In genomic region chr1:202192770-202193613, GRCh38 we compare ENCODE assay signal across 8 cellular contexts. TPM values are rescaled to one million over a fixed set of nuclear protein-coding genes. Genes with fewer than 3 reads are reported as not detected.
A peak's percentile ranks its signal among the peaks of the same experiment; 100 is the strongest.
DNase-seq lines count a peak whose midpoint lies in the region; ATAC-seq and TF ChIP-seq lines count a peak whose summit lies in the region.

No MANE protein-coding gene starts in this region.

- H3K36me3 ChIP-seq in colonic mucosa (no peaks in the 10 kb centered on the region), lower lobe of right lung (no peaks in the 10 kb centered on the region)

- H3K4me1 Mint-ChIP-seq in activated CD4-positive, alpha-beta T cell treated with anti-CD3 and anti-CD28 coated beads for 36 hours: peaks cover 2% of the 10 kb centered on the region

- H3K9me3 ChIP-seq in colonic mucosa: no peaks in the 10 kb centered on the region
- H3K9me3 ChIP-seq in lower lobe of right lung: no peaks in the 10 kb centered on the region

- H3K27ac ChIP-seq in colonic mucosa (no peak overlapping the region), lower lobe of right lung (no peak overlapping the region)

- no peak for TF ChIP-seq POLR2A in NB4 (IDR thresholded peaks at IDR 0.05; ENCODE audit: extremely low read depth, insufficient read length)

- peaks cover 20% of the 10 kb centered on the region for H3K27me3 Mint-ChIP-seq in activated CD4-positive, alpha-beta T cell treated with anti-CD3 and anti-CD28 coated beads for 36 hours

- H3K27me3 ChIP-seq in colonic mucosa (peaks cover 15% of the 10 kb centered on the region), lower lobe of right lung (ENCODE audit: low read depth) (peaks cover 19% of the 10 kb centered on the region)

- no peak overlapping the region for H3K4me3 ChIP-seq in NB4 (ENCODE audit: low read depth, low read length)
- H3K4me3 ChIP-seq in colonic mucosa: no peak overlapping the region
- H3K4me3 ChIP-seq in lower lobe of right lung: peak overlapping the region; percentile 23

- peak overlapping the region in 1 of 2 donors; percentile 34 for H3K9ac ChIP-seq in colonic mucosa (ENCODE audit: low read depth in 2 of 2, low read length in 2 of 2)

- intact Hi-C loops in activated CD4-positive, alpha-beta T cell treated with anti-CD3 and anti-CD28 coated beads for 36 hours (cut with DNase I, micrococcal nuclease): loop anchor here (1.0 to 2.0 kb wide), 3 partner anchors 122 to 526 kb away; no protein-coding TSS in a partner anchor
- intact Hi-C loops in colonic mucosa (cut with DNase I): no loop called here
- intact Hi-C loops in lower lobe of right lung (cut with DNase I): loop anchor here (10.0 kb wide), 1 partner anchor 122 kb away; no protein-coding TSS in a partner anchor

- no peaks in the 10 kb centered on the region for H3K36me3 Mint-ChIP-seq in activated CD4-positive, alpha-beta T cell treated with anti-CD3 and anti-CD28 coated beads for 36 hours (ENCODE audit: low read depth)

- no peak overlapping the region for H3K27ac Mint-ChIP-seq in activated CD4-positive, alpha-beta T cell treated with anti-CD3 and anti-CD28 coated beads for 36 hours

- POLR2A ChIA-PET in activated CD4-positive, alpha-beta T cell treated with anti-CD3 and anti-CD28 coated beads for 36 hours (lab: Charles Lee): interaction anchor here (0.6 kb wide), 2 partner anchors 135 to 831 kb away, joined by 4 read pairs; no protein-coding TSS in a partner anchor

- TF ChIP-seq CTCF in NB4 (IDR thresholded peaks at IDR 0.05; ENCODE audit: low read depth, low read length) (peak; percentile 87), colonic mucosa (IDR thresholded peaks at IDR 0.05) (peak; percentile 85), lower lobe of right lung (IDR thresholded peaks at IDR 0.05) (peak; percentile 91)

- no peak overlapping the region for H3K4me3 Mint-ChIP-seq in activated CD4-positive, alpha-beta T cell treated with anti-CD3 and anti-CD28 coated beads for 36 hours

- DNase-seq in SHP77 (lab: John Stamatoyannopoulos, UW) (peak; percentile 38 to 52), SHP77 treated with DMSO at 0.1 percent for 48 hours (lab: John Stamatoyannopoulos, UW) (no peak), NB4 (ENCODE audit: low read depth) (peak; percentile 60), colonic mucosa (peak; percentile 56), lower lobe of right lung (peak; percentile 74)
- DNase-seq in activated CD4-positive, alpha-beta T cell treated with anti-CD3 and anti-CD28 coated beads for 36 hours: peak; percentile 75
- DNase-seq in stimulated activated CD8-positive, alpha-beta memory T cell treated with anti-CD3 and anti-CD28 coated beads, Interleukin-15, amount 100 ng/mL, for 1 hour (ENCODE audit: low read depth): peak; percentile 33

- no peaks in the 10 kb centered on the region for H3K9me3 Mint-ChIP-seq in activated CD4-positive, alpha-beta T cell treated with anti-CD3 and anti-CD28 coated beads for 36 hours (ENCODE audit: low read depth)

- peak; percentile 33 for ATAC-seq in activated CD4-positive, alpha-beta T cell treated with anti-CD3 and anti-CD28 coated beads for 36 hours
- ATAC-seq in lower lobe of right lung (peak; percentile 69 to 72), GM18502 (IDR thresholded peaks at IDR 0.05; ENCODE audit: poor library complexity, unreplicated experiment) (no peak)

- no peaks in the 10 kb centered on the region for H3K4me1 ChIP-seq in colonic mucosa
- peaks cover 6% of the 10 kb centered on the region for H3K4me1 ChIP-seq in lower lobe of right lung

- CTCF ChIA-PET in activated CD4-positive, alpha-beta T cell treated with anti-CD3 and anti-CD28 coated beads for 36 hours (lab: Charles Lee): interaction anchor here (0.6 to 2.8 kb wide), 46 partner anchors 8 to 833 kb away, joined by 3 to 40 read pairs (median 4); partner anchors contain the start of genes PTPN7, SYT2 and UBE2T

RNA-seq across cellular contexts. Expression of gene LGR6, which starts 0.6 kb away (rescaled TPM):
- under 1 TPM; 0.09 to 0.14 TPM for total RNA-seq in activated CD4-positive, alpha-beta T cell treated with anti-CD3 and anti-CD28 coated beads for 36 hours
- total RNA-seq in colonic mucosa: 1 to 10 TPM; 1.3 to 1.6 TPM
- 1.7 TPM for total RNA-seq in lower lobe of right lung

RNA-seq across cellular contexts. Expression of gene PTPN7, which starts 32.6 kb away (rescaled TPM):
- 100 to 1,000 TPM; 188 to 221 TPM for total RNA-seq in activated CD4-positive, alpha-beta T cell treated with anti-CD3 and anti-CD28 coated beads for 36 hours
- total RNA-seq in colonic mucosa (1 to 10 TPM; 2.0 to 2.9 TPM), lower lobe of right lung (8.5 TPM)

RNA-seq across cellular contexts. Expression of gene ARL8A, which starts 48.5 kb away (rescaled TPM):
- total RNA-seq in activated CD4-positive, alpha-beta T cell treated with anti-CD3 and anti-CD28 coated beads for 36 hours: 10 to 100 TPM; 32.3 to 51.7 TPM
- total RNA-seq in colonic mucosa (10 to 100 TPM; 30.3 to 57.0 TPM), lower lobe of right lung (98.0 TPM)

Comparison
In these comparisons a context has a peak if more than half of its experiments do, and no peak if none do; other contexts are left out.
1. RNA of gene PTPN7, which starts 32.6 kb away (total RNA-seq): 188 to 221 TPM in activated CD4-positive, alpha-beta T cell treated with anti-CD3 and anti-CD28 coated beads for 36 hours; 8.5 TPM in lower lobe of right lung (single experiment) and 2.0 to 2.9 TPM in colonic mucosa; every median in the first group is over 10 times any median in the second.
2. Peak in every context shown above with its lines, with median percentiles within 50 percentile points of each other: CTCF ChIP-seq.